ENCODE assay signal across 1 cellular context in the genomic region with DNA sequence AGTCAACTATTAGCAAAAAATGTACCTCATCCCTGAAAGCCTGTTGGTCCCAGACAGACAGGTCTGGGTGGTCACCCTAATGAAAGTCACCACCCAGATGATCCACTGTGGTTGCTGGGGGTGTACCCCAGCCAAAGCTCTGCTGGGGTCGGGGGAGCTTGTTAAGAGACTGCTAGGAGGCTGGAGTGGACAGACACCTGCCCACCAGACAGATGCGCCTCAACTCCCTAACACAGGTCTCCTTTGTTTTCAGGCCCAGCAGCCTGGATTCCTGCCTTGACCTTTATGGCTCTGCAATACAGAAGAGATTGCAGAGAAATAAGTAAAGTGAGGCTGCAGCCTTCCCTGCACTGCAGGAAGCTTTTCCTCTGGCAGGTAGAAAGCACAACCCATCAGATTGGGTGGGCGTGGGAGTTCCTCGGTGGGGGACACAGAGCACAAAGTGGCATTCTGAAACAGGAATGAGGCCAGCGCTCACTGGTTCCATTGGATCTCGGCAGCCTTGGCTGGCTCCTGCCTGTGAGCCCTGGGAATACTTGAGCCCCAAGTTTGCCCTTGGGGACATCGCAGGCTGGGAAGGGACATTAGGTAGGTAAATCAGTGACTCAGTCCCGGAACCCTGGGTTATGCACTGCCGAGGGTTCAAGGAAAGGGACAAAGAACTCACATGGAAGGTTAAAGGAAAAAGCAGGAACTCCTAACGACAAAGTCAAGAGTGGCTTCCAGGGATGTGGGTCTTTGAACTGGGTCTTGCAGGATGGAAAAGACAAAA.
TF ChIP-seq lines count a peak whose summit lies in the region.

No MANE protein-coding gene starts in this region.

TF ChIP-seq in H1, 55 proteins besides CTCF, POLR2A, EP300 and RAD21:
- TF ChIP-seq TEAD4 (IDR thresholded peaks at IDR 0.05; ENCODE audit: low read depth, low read length): no peak
- TF ChIP-seq NRF1 (IDR thresholded peaks at IDR 0.05; ENCODE audit: low read depth, low read length): no peak
- no peak for TF ChIP-seq SIRT6 (IDR thresholded peaks at IDR 0.05; ENCODE audit: low read length)
- no peak for TF ChIP-seq SIX5 (IDR thresholded peaks at IDR 0.05; ENCODE audit: low read depth, low read length)
- no peak for TF ChIP-seq RNF2 (IDR thresholded peaks at IDR 0.05; ENCODE audit: borderline replicate concordance, low read depth, low read length, missing control alignments, poor library complexity, severe bottlenecking)
- no peak for TF ChIP-seq SP4 (IDR thresholded peaks at IDR 0.05; ENCODE audit: low read length)
- no peak for TF ChIP-seq FOSL1 (IDR thresholded peaks at IDR 0.05; ENCODE audit: insufficient read depth, low read depth, low read length)
- TF ChIP-seq, protein P1, sequence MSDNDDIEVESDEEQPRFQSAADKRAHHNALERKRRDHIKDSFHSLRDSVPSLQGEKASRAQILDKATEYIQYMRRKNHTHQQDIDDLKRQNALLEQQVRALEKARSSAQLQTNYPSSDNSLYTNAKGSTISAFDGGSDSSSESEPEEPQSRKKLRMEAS (IDR thresholded peaks at IDR 0.05): no peak
- TF ChIP-seq, protein P2, sequence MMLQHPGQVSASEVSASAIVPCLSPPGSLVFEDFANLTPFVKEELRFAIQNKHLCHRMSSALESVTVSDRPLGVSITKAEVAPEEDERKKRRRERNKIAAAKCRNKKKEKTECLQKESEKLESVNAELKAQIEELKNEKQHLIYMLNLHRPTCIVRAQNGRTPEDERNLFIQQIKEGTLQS (IDR thresholded peaks at IDR 0.05; ENCODE audit: insufficient read depth, low read depth, low read length): no peak
- no peak for TF ChIP-seq CREB1 (IDR thresholded peaks at IDR 0.05)
- TF ChIP-seq BRCA1 (IDR thresholded peaks at IDR 0.05; ENCODE audit: low read depth, low read length): no peak
- TF ChIP-seq CHD1 (IDR thresholded peaks at IDR 0.05; ENCODE audit: low read depth, low read length): no peak
- TF ChIP-seq HDAC6 (IDR thresholded peaks at IDR 0.05; ENCODE audit: low read depth, low read length): no peak
- TF ChIP-seq, protein P3, sequence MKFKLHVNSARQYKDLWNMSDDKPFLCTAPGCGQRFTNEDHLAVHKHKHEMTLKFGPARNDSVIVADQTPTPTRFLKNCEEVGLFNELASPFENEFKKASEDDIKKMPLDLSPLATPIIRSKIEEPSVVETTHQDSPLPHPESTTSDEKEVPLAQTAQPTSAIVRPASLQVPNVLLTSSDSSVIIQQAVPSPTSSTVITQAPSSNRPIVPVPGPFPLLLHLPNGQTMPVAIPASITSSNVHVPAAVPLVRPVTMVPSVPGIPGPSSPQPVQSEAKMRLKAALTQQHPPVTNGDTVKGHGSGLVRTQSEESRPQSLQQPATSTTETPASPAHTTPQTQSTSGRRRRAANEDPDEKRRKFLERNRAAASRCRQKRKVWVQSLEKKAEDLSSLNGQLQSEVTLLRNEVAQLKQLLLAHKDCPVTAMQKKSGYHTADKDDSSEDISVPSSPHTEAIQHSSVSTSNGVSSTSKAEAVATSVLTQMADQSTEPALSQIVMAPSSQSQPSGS (IDR thresholded peaks at IDR 0.05; ENCODE audit: low read length): no peak
- TF ChIP-seq GABPA (IDR thresholded peaks at IDR 0.05; ENCODE audit: borderline replicate concordance, insufficient read depth, low read length): no peak
- TF ChIP-seq TAF1 (IDR thresholded peaks at IDR 0.05; ENCODE audit: low read depth, low read length): no peak
